In the genomic region with DNA sequence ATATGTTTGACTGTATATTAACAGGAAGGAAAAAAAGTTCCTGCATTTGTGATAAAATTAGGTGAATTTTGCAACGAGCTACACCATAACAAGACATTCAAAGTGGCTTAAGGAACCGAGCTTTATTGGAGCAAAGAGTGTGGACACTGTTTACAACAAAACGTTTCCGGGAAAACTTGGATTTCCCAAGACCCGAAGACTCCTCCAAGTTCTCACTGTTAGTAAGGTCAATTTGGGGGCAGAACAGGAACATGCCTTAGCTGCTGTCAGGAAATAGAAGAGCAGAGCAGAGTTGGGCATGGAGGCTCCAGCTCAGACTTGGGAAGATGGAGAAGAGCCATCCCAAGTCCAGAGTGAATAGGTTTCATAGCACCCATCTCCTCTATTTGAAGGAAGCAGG, we compare ENCODE assay signal across 1 cellular context.
TF ChIP-seq lines count a peak whose summit lies in the region.

No MANE protein-coding gene starts in this region.

TF ChIP-seq in HepG2, 621 proteins besides CTCF, POLR2A, EP300 and RAD21:
- TF ChIP-seq, protein P1, sequence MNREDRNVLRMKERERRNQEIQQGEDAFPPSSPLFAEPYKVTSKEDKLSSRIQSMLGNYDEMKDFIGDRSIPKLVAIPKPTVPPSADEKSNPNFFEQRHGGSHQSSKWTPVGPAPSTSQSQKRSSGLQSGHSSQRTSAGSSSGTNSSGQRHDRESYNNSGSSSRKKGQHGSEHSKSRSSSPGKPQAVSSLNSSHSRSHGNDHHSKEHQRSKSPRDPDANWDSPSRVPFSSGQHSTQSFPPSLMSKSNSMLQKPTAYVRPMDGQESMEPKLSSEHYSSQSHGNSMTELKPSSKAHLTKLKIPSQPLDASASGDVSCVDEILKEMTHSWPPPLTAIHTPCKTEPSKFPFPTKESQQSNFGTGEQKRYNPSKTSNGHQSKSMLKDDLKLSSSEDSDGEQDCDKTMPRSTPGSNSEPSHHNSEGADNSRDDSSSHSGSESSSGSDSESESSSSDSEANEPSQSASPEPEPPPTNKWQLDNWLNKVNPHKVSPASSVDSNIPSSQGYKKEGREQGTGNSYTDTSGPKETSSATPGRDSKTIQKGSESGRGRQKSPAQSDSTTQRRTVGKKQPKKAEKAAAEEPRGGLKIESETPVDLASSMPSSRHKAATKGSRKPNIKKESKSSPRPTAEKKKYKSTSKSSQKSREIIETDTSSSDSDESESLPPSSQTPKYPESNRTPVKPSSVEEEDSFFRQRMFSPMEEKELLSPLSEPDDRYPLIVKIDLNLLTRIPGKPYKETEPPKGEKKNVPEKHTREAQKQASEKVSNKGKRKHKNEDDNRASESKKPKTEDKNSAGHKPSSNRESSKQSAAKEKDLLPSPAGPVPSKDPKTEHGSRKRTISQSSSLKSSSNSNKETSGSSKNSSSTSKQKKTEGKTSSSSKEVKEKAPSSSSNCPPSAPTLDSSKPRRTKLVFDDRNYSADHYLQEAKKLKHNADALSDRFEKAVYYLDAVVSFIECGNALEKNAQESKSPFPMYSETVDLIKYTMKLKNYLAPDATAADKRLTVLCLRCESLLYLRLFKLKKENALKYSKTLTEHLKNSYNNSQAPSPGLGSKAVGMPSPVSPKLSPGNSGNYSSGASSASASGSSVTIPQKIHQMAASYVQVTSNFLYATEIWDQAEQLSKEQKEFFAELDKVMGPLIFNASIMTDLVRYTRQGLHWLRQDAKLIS (CRISPR knock-in tag; IDR thresholded peaks at IDR 0.05) = no peak
- TF ChIP-seq POLR2AphosphoS5 (IDR thresholded peaks at IDR 0.05; ENCODE audit: low read depth, low read length) (peak; percentile 29; the same call in 1 of the 2 replicates), ZNF224 (CRISPR knock-in tag; IDR thresholded peaks at IDR 0.05) (no peak)
